Comparison of ENCODE assay signal across 17 cellular contexts in genomic region chr5:125349432-125349831, GRCh38.
DNase-seq lines count a peak whose midpoint lies in the region; ATAC-seq and TF ChIP-seq lines count a peak whose summit lies in the region.
"Had no signal": no experiment of that assay in that cellular context is flagged by ENCODE, and none has a peak within 500 bp of the region (broad histone marks: within the 10 kb centered on the region; RNA-seq: fewer than 3 reads in every experiment).

No MANE protein-coding gene starts in this region.

- H3K4me2 ChIP-seq in smooth muscle cell, result peak overlapping the region; percentile 63

- TF ChIP-seq CTCF in smooth muscle cell (IDR thresholded peaks at IDR 0.05; ENCODE audit: borderline replicate concordance, insufficient read depth, poor library complexity, severe bottlenecking) (no peak), WERI-Rb-1 (IDR thresholded peaks at IDR 0.05; ENCODE audit: low read depth, low read length) (no peak)

- no peaks in the 10 kb centered on the region for H3K79me2 ChIP-seq in smooth muscle cell (ENCODE audit: low read depth)

- H3K9me3 ChIP-seq in smooth muscle cell (replicated peaks; ENCODE audit: low read depth), result no peaks in the 10 kb centered on the region
- peaks cover 4% of the 10 kb centered on the region for H3K9me3 ChIP-seq in WERI-Rb-1 (ENCODE audit: severe bottlenecking)
- H3K9me3 ChIP-seq: ovary, SJCRH30, thoracic aorta had no signal

- H3F3A ChIP-seq in smooth muscle cell (ENCODE audit: low read depth), result no peaks in the 10 kb centered on the region

- no peak overlapping the region for H3K9ac ChIP-seq in smooth muscle cell (ENCODE audit: low read depth)

- 22% methylated on average over 6 of the region's 6 CpGs for WGBS in smooth muscle cell (ENCODE audit: low lambda C conversion rate)

- H3K4me3 ChIP-seq in smooth muscle cell (peak overlapping the region; percentile 7), WERI-Rb-1 (ENCODE audit: low read depth, low read length) (no peak overlapping the region)
- H3K4me3 ChIP-seq: ovary, SJCRH30, thoracic aorta had no signal

- H3K27ac ChIP-seq in cingulate gyrus (ENCODE audit: low read depth, low read length), result peak overlapping the region; percentile 49
- H3K27ac ChIP-seq in smooth muscle cell (ENCODE audit: low read depth), result no peak overlapping the region
- H3K27ac ChIP-seq in WERI-Rb-1, result no peak overlapping the region
- H3K27ac ChIP-seq: 22Rv1, ovary, SJCRH30, thoracic aorta, VCaP had no signal

- H3K27me3 ChIP-seq in smooth muscle cell (ENCODE audit: low read depth) (no peaks in the 10 kb centered on the region), WERI-Rb-1 (ENCODE audit: insufficient read depth, low read depth, severe bottlenecking) (no peaks in the 10 kb centered on the region)
- H3K27me3 ChIP-seq: ovary, SJCRH30 had no signal

- no peaks in the 10 kb centered on the region for H3K36me3 ChIP-seq in smooth muscle cell (ENCODE audit: low read depth)
- H3K36me3 ChIP-seq in WERI-Rb-1, result no peaks in the 10 kb centered on the region
- H3K36me3 ChIP-seq: ovary, SJCRH30, thoracic aorta had no signal

- H4K20me1 ChIP-seq in smooth muscle cell (ENCODE audit: low read depth), result no peaks in the 10 kb centered on the region

- H2AFZ ChIP-seq in smooth muscle cell (ENCODE audit: low read depth), result peak overlapping the region; percentile 17

- peak; percentile 13 for DNase-seq in DMS 273 (lab: John Stamatoyannopoulos, UW; ENCODE audit: unreplicated experiment)
- no peak for DNase-seq in DMS 273 treated with DMSO at 0.1 percent for 48 hours (lab: John Stamatoyannopoulos, UW)
- peak; percentile 22 for DNase-seq in iPS-NIHi11 (ENCODE audit: low spot score)
- no peak for DNase-seq in smooth muscle cell (lab: John Stamatoyannopoulos, UW; ENCODE audit: unreplicated experiment)
- DNase-seq in WERI-Rb-1, result no peak
- no peak for DNase-seq in NCI-H1930 (lab: John Stamatoyannopoulos, UW)
- DNase-seq: DND-41; effector CD4-positive, alpha-beta T cell; KBM-7; ovary; SJCRH30 had no signal

- ATAC-seq in HG03521 (IDR thresholded peaks at IDR 0.05; ENCODE audit: unreplicated experiment), result no peak
- ATAC-seq: activated T-helper 17 cell treated with anti-CD3 and anti-CD28 coated beads, Interleukin-2, amount 50 U/mL, for 72 hours had no signal

- H3K4me1 ChIP-seq in smooth muscle cell (ENCODE audit: low read depth), result peaks cover 23% of the 10 kb centered on the region
- H3K4me1 ChIP-seq: SJCRH30 had no signal

Comparison
In these comparisons a context has a peak if more than half of its experiments do, and no peak if none do; other contexts are left out.
1. DNase-seq: peak in DMS 273 (single experiment) and iPS-NIHi11 (single experiment); none in DMS 273 treated with DMSO at 0.1 percent for 48 hours (single experiment), smooth muscle cell (single experiment), WERI-Rb-1 (single experiment) and NCI-H1930 (0 of 2).